In the genomic region with DNA sequence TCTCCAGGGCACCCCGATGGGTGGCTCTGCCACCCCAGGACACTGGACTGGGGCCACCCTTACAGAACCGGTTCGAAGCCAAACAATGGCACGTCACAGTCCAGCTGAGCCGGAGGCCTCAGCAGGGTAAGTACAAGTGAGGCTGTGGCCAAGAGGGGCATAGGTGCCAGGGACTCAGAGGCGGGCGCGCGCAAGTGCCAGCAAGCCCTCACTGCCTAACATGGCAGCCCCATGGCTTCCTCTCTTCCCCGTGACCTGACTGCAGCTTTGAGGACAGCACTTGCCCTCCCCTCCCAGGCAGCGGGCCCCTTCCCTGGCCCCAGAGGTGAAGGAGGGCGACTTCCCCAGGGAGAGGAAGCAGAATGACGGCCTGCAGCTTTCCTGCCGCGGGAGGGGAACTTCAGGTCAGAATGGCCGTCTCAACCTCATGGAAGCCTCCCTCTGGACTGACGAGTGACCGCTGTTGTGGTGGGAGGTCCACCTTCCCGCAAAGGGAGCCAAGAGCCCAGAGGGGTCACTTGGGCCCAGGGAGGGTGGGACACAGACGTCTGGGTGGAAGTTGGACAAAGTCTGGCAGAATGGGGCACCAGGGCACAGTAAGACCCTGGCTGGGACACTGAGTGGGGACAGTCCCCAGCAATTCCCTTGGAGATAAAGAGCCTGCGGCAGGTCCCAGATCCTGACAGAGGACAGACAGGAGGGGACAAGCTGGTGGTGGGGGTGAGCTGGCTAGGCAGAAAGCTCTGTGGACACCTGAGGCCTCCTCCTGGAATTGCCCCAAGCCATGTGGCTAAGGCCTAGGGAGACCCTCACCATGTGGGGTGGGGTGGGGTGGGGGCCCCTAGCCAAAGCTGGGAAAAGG, we compare ENCODE assay signal across 1 cellular context.
TF ChIP-seq lines count a peak whose summit lies in the region.

No MANE protein-coding gene starts in this region.

TF ChIP-seq in HepG2, 621 proteins besides CTCF, POLR2A, EP300 and RAD21 (continued from another document and continues in another):
- TF ChIP-seq, protein P1, sequence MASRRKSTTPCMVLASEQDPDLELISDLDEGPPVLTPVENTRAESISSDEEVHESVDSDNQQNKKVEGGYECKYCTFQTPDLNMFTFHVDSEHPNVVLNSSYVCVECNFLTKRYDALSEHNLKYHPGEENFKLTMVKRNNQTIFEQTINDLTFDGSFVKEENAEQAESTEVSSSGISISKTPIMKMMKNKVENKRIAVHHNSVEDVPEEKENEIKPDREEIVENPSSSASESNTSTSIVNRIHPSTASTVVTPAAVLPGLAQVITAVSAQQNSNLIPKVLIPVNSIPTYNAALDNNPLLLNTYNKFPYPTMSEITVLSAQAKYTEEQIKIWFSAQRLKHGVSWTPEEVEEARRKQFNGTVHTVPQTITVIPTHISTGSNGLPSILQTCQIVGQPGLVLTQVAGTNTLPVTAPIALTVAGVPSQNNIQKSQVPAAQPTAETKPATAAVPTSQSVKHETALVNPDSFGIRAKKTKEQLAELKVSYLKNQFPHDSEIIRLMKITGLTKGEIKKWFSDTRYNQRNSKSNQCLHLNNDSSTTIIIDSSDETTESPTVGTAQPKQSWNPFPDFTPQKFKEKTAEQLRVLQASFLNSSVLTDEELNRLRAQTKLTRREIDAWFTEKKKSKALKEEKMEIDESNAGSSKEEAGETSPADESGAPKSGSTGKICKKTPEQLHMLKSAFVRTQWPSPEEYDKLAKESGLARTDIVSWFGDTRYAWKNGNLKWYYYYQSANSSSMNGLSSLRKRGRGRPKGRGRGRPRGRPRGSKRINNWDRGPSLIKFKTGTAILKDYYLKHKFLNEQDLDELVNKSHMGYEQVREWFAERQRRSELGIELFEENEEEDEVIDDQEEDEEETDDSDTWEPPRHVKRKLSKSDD (CRISPR knock-in tag; IDR thresholded peaks at IDR 0.05; ENCODE audit: low read depth) = no peak
- TF ChIP-seq, protein P2, sequence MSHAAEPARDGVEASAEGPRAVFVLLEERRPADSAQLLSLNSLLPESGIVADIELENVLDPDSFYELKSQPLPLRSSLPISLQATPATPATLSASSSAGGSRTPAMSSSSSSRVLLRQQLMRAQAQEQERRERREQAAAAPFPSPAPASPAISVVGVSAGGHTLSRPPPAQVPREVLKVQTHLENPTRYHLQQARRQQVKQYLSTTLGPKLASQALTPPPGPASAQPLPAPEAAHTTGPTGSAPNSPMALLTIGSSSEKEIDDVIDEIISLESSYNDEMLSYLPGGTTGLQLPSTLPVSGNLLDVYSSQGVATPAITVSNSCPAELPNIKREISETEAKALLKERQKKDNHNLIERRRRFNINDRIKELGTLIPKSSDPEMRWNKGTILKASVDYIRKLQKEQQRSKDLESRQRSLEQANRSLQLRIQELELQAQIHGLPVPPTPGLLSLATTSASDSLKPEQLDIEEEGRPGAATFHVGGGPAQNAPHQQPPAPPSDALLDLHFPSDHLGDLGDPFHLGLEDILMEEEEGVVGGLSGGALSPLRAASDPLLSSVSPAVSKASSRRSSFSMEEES (CRISPR knock-in tag; IDR thresholded peaks at IDR 0.05) = 0 out of 2 replicates have a peak, but pooled peaks have one; percentile 13
- TF ChIP-seq ZNF879 (CRISPR knock-in tag; IDR thresholded peaks at IDR 0.05) (no peak), ZNF570 (CRISPR knock-in tag; IDR thresholded peaks at IDR 0.05; ENCODE audit: borderline replicate concordance) (no peak), ZNF501 (CRISPR knock-in tag; IDR thresholded peaks at IDR 0.05) (peak; percentile 41; the same call in 1 of the 2 replicates), NR2F6 (IDR thresholded peaks at IDR 0.05) (no peak), NR2F6 (CRISPR knock-in tag; IDR thresholded peaks at IDR 0.05) (no peak), ZNF883 (CRISPR knock-in tag; IDR thresholded peaks at IDR 0.05; ENCODE audit: not compliant biosample characterization) (peak; percentile 37), ATAD3A (CRISPR knock-in tag; IDR thresholded peaks at IDR 0.05) (no peak), HNRNPH1 (optimal IDR thresholded peaks at IDR 0.05; ENCODE audit: low read depth, low read length) (no peak), JDP2 (CRISPR knock-in tag; IDR thresholded peaks at IDR 0.05; ENCODE audit: borderline replicate concordance) (no peak), SAFB2 (CRISPR knock-in tag; IDR thresholded peaks at IDR 0.05; ENCODE audit: borderline replicate concordance, low read depth) (no peak), MIER3 (CRISPR knock-in tag; IDR thresholded peaks at IDR 0.05; ENCODE audit: borderline replicate concordance) (no peak), PITX1 (CRISPR knock-in tag; IDR thresholded peaks at IDR 0.05) (peak; percentile 41; the same call in 1 of the 2 replicates), ZNF292 (CRISPR knock-in tag; IDR thresholded peaks at IDR 0.05; ENCODE audit: borderline replicate concordance, low read depth) (0 out of 2 replicates have a peak, but pooled peaks have one; percentile 35), ZSCAN31 (CRISPR knock-in tag; IDR thresholded peaks at IDR 0.05; ENCODE audit: low read depth) (peak; percentile 15; the same call in 1 of the 2 replicates), NFE2 (CRISPR knock-in tag; IDR thresholded peaks at IDR 0.05) (no peak), FOXK1 (CRISPR knock-in tag; IDR thresholded peaks at IDR 0.05; ENCODE audit: borderline replicate concordance, low read depth) (no peak), MEF2D (CRISPR knock-in tag; IDR thresholded peaks at IDR 0.05) (0 out of 2 replicates have a peak, but pooled peaks have one; percentile 27), BRD4 (CRISPR knock-in tag; IDR thresholded peaks at IDR 0.05) (0 out of 2 replicates have a peak, but pooled peaks have one; percentile 8), NFYC (CRISPR knock-in tag; IDR thresholded peaks at IDR 0.05) (no peak), RARA (CRISPR knock-in tag; IDR thresholded peaks at IDR 0.05) (peak; percentile 62), RFX3 (CRISPR knock-in tag; IDR thresholded peaks at IDR 0.05) (no peak), ZNF333 (CRISPR knock-in tag; IDR thresholded peaks at IDR 0.05; ENCODE audit: borderline replicate concordance) (no peak)
- TF ChIP-seq, protein P3, sequence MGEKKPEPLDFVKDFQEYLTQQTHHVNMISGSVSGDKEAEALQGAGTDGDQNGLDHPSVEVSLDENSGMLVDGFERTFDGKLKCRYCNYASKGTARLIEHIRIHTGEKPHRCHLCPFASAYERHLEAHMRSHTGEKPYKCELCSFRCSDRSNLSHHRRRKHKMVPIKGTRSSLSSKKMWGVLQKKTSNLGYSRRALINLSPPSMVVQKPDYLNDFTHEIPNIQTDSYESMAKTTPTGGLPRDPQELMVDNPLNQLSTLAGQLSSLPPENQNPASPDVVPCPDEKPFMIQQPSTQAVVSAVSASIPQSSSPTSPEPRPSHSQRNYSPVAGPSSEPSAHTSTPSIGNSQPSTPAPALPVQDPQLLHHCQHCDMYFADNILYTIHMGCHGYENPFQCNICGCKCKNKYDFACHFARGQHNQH (CRISPR knock-in tag; IDR thresholded peaks at IDR 0.05) = peak; percentile 15; the same call in 1 of the 2 replicates
- TF ChIP-seq, protein P4, sequence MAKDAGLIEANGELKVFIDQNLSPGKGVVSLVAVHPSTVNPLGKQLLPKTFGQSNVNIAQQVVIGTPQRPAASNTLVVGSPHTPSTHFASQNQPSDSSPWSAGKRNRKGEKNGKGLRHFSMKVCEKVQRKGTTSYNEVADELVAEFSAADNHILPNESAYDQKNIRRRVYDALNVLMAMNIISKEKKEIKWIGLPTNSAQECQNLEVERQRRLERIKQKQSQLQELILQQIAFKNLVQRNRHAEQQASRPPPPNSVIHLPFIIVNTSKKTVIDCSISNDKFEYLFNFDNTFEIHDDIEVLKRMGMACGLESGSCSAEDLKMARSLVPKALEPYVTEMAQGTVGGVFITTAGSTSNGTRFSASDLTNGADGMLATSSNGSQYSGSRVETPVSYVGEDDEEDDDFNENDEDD (CRISPR knock-in tag; IDR thresholded peaks at IDR 0.05; ENCODE audit: borderline replicate concordance) = peak; percentile 21; the same call in 1 of the 2 replicates
- TF ChIP-seq, protein P5, sequence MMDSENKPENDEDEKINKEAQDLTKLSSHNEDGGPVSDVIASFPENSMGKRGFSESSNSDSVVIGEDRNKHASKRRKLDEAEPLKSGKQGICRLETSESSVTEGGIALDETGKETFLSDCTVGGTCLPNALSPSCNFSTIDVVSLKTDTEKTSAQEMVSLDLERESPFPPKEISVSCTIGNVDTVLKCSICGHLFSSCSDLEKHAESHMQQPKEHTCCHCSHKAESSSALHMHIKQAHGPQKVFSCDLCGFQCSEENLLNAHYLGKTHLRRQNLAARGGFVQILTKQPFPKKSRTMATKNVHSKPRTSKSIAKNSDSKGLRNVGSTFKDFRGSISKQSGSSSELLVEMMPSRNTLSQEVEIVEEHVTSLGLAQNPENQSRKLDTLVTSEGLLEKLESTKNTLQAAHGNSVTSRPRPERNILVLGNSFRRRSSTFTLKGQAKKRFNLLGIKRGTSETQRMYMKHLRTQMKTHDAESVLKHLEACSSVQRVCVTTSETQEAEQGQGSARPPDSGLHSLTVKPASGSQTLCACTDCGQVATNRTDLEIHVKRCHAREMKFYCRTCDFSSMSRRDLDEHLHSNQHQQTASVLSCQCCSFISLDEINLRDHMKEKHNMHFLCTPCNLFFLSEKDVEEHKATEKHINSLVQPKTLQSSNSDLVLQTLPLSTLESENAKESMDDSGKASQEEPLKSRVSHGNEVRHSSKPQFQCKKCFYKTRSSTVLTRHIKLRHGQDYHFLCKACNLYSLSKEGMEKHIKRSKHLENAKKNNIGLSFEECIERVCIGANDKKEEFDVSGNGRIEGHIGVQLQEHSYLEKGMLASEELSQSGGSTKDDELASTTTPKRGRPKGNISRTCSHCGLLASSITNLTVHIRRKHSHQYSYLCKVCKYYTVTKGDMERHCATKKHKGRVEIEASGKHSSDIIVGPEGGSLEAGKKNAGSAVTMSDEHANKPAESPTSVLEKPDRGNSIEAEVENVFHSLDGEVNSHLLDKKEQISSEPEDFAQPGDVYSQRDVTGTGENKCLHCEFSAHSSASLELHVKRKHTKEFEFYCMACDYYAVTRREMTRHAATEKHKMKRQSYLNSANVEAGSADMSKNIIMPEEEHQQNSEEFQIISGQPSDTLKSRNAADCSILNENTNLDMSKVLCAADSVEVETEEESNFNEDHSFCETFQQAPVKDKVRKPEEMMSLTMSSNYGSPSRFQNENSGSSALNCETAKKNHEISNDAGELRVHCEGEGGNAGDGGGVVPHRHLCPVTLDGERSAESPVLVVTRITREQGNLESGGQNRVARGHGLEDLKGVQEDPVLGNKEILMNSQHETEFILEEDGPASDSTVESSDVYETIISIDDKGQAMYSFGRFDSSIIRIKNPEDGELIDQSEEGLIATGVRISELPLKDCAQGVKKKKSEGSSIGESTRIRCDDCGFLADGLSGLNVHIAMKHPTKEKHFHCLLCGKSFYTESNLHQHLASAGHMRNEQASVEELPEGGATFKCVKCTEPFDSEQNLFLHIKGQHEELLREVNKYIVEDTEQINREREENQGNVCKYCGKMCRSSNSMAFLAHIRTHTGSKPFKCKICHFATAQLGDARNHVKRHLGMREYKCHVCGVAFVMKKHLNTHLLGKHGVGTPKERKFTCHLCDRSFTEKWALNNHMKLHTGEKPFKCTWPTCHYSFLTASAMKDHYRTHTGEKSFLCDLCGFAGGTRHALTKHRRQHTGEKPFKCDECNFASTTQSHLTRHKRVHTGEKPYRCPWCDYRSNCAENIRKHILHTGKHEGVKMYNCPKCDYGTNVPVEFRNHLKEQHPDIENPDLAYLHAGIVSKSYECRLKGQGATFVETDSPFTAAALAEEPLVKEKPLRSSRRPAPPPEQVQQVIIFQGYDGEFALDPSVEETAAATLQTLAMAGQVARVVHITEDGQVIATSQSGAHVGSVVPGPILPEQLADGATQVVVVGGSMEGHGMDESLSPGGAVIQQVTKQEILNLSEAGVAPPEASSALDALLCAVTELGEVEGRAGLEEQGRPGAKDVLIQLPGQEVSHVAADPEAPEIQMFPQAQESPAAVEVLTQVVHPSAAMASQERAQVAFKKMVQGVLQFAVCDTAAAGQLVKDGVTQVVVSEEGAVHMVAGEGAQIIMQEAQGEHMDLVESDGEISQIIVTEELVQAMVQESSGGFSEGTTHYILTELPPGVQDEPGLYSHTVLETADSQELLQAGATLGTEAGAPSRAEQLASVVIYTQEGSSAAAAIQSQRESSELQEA (CRISPR knock-in tag; IDR thresholded peaks at IDR 0.05; ENCODE audit: not compliant biosample characterization) = peak; percentile 40
- TF ChIP-seq, protein P6, sequence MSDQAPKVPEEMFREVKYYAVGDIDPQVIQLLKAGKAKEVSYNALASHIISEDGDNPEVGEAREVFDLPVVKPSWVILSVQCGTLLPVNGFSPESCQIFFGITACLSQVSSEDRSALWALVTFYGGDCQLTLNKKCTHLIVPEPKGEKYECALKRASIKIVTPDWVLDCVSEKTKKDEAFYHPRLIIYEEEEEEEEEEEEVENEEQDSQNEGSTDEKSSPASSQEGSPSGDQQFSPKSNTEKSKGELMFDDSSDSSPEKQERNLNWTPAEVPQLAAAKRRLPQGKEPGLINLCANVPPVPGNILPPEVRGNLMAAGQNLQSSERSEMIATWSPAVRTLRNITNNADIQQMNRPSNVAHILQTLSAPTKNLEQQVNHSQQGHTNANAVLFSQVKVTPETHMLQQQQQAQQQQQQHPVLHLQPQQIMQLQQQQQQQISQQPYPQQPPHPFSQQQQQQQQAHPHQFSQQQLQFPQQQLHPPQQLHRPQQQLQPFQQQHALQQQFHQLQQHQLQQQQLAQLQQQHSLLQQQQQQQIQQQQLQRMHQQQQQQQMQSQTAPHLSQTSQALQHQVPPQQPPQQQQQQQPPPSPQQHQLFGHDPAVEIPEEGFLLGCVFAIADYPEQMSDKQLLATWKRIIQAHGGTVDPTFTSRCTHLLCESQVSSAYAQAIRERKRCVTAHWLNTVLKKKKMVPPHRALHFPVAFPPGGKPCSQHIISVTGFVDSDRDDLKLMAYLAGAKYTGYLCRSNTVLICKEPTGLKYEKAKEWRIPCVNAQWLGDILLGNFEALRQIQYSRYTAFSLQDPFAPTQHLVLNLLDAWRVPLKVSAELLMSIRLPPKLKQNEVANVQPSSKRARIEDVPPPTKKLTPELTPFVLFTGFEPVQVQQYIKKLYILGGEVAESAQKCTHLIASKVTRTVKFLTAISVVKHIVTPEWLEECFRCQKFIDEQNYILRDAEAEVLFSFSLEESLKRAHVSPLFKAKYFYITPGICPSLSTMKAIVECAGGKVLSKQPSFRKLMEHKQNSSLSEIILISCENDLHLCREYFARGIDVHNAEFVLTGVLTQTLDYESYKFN (CRISPR knock-in tag; conservative IDR thresholded peaks at IDR 0.05) = peak; percentile 54
- TF ChIP-seq, protein P7, sequence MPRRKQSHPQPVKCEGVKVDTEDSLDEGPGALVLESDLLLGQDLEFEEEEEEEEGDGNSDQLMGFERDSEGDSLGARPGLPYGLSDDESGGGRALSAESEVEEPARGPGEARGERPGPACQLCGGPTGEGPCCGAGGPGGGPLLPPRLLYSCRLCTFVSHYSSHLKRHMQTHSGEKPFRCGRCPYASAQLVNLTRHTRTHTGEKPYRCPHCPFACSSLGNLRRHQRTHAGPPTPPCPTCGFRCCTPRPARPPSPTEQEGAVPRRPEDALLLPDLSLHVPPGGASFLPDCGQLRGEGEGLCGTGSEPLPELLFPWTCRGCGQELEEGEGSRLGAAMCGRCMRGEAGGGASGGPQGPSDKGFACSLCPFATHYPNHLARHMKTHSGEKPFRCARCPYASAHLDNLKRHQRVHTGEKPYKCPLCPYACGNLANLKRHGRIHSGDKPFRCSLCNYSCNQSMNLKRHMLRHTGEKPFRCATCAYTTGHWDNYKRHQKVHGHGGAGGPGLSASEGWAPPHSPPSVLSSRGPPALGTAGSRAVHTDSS (CRISPR knock-in tag; conservative IDR thresholded peaks at IDR 0.05) = no peak
- TF ChIP-seq, protein P8, sequence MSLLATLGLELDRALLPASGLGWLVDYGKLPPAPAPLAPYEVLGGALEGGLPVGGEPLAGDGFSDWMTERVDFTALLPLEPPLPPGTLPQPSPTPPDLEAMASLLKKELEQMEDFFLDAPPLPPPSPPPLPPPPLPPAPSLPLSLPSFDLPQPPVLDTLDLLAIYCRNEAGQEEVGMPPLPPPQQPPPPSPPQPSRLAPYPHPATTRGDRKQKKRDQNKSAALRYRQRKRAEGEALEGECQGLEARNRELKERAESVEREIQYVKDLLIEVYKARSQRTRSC (CRISPR knock-in tag; IDR thresholded peaks at IDR 0.05; ENCODE audit: low read depth) = no peak
